19 cellular contexts compared by ENCODE assay signal in genomic region chr7:46080595-46081159, GRCh38.
"Had no signal": no experiment of that assay in that cellular context is flagged by ENCODE, and none has a peak within 500 bp of the region (broad histone marks: within the 10 kb centered on the region; RNA-seq: fewer than 3 reads in every experiment).

No MANE protein-coding gene starts in this region.

- H3K27ac Mint-ChIP-seq: activated CD8-positive, alpha-beta T cell treated with anti-CD3 and anti-CD28 coated beads, Interleukin-2, amount 10 ng/mL, durations not matched to agents 7 days and 5 days; activated naive CD4-positive, alpha-beta T cell treated with anti-CD3 and anti-CD28 coated beads, Interleukin-2, amount 10 ng/mL, durations not matched to agents 7 days and 5 days; naive thymus-derived CD8-positive, alpha-beta T cell; WTC11 had no signal

- FAIRE-seq: small intestine, urothelium cell line had no signal

- H3K36me3 Mint-ChIP-seq: activated naive CD4-positive, alpha-beta T cell treated with anti-CD3 and anti-CD28 coated beads, Interleukin-2, amount 10 ng/mL, durations not matched to agents 7 days and 5 days; naive thymus-derived CD8-positive, alpha-beta T cell; WTC11 had no signal

- H3K4me3 ChIP-seq: mucosa of descending colon, thyroid gland had no signal

- H3K27me3 ChIP-seq: neutrophil, thyroid gland had no signal

- H3K9me3 Mint-ChIP-seq: activated naive CD4-positive, alpha-beta T cell treated with anti-CD3 and anti-CD28 coated beads, Interleukin-2, amount 10 ng/mL, durations not matched to agents 7 days and 5 days; central memory CD8-positive, alpha-beta T cell had no signal

- H3K27me3 Mint-ChIP-seq: activated naive CD4-positive, alpha-beta T cell treated with anti-CD3 and anti-CD28 coated beads, Interleukin-2, amount 10 ng/mL, durations not matched to agents 7 days and 5 days; central memory CD8-positive, alpha-beta T cell had no signal

- DNase-seq: activated CD4-positive, alpha-beta T cell treated with anti-CD3 and anti-CD28 coated beads for 48 hours; activated CD8-positive, alpha-beta memory T cell treated with anti-CD3 and anti-CD28 coated beads, Interleukin-2, amount 50 U/mL, for 48 hours; activated CD8-positive, alpha-beta T cell treated with anti-CD3 and anti-CD28 coated beads, Interleukin-2, amount 10 ng/mL, durations not matched to agents 7 days and 5 days; activated naive CD4-positive, alpha-beta T cell treated with anti-CD3 and anti-CD28 coated beads, Interleukin-2, amount 10 ng/mL, durations not matched to agents 7 days and 5 days; cortex of kidney; effector memory CD4-positive, alpha-beta T cell; mucosa of descending colon; naive thymus-derived CD8-positive, alpha-beta T cell; posterior cingulate gyrus; right cardiac atrium; small intestine; T1000; thyroid gland had no signal

- H3K4me1 ChIP-seq: thyroid gland had no signal

- H3K36me3 ChIP-seq: neutrophil, thyroid gland had no signal

- H3K9me3 ChIP-seq: mucosa of descending colon, neutrophil, thyroid gland had no signal

- H3K4me3 Mint-ChIP-seq: activated CD8-positive, alpha-beta T cell treated with anti-CD3 and anti-CD28 coated beads, Interleukin-2, amount 10 ng/mL, durations not matched to agents 7 days and 5 days; activated naive CD4-positive, alpha-beta T cell treated with anti-CD3 and anti-CD28 coated beads, Interleukin-2, amount 10 ng/mL, durations not matched to agents 7 days and 5 days; central memory CD8-positive, alpha-beta T cell; naive thymus-derived CD8-positive, alpha-beta T cell; WTC11 had no signal

- H3K27ac ChIP-seq: epithelial cell of prostate, neutrophil, thyroid gland had no signal

- ATAC-seq: activated CD8-positive, alpha-beta T cell treated with anti-CD3 and anti-CD28 coated beads, Interleukin-2, amount 10 ng/mL, durations not matched to agents 7 days and 5 days; left lobe of liver; mucosa of descending colon; naive thymus-derived CD8-positive, alpha-beta T cell; right cardiac atrium; WTC11 had no signal

- H3K4me1 Mint-ChIP-seq: activated naive CD4-positive, alpha-beta T cell treated with anti-CD3 and anti-CD28 coated beads, Interleukin-2, amount 10 ng/mL, durations not matched to agents 7 days and 5 days; central memory CD8-positive, alpha-beta T cell; naive thymus-derived CD8-positive, alpha-beta T cell had no signal
